In the genomic region with DNA sequence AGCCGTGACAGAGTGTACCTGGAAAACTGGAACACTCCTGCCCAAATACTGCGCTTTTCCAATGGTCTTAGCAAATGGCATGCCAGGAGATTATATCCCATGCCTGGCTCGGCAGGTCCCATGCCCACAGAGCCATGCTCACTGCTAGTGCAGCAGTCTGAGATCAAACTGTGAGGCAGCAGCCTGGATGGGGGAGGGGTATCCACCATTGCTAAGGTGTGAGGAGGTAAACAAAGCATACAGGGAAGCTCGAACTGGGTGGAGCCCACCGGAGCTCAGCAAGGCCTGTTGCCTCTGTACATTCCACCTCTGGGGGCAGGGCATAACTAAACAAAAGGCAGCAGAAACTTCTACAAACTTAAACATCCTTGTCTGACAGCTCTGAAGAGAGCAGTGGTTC, we compare ENCODE assay signal across 22 cellular contexts. TPM values are rescaled to one million over a fixed set of nuclear protein-coding genes. Genes with fewer than 3 reads are reported as not detected.
DNase-seq lines count a peak whose midpoint lies in the region; ATAC-seq, FAIRE-seq and TF ChIP-seq lines count a peak whose summit lies in the region.
"Had no signal": no experiment of that assay in that cellular context is flagged by ENCODE, and none has a peak within 500 bp of the region (broad histone marks: within the 10 kb centered on the region; RNA-seq: fewer than 3 reads in every experiment).

No MANE protein-coding gene starts in this region.

- no peak for ATAC-seq in HepG2
- ATAC-seq in right lobe of liver: no peak
- ATAC-seq in omental fat pad (ENCODE audit: low FRiP score): no peak
- ATAC-seq: A549, GM12878, K562 had no signal

- no peaks in the 10 kb centered on the region for H3K79me2 ChIP-seq in HepG2 (ENCODE audit: insufficient read depth, low read length)

- H3K4me3 Mint-ChIP-seq in endodermal cell (no peak overlapping the region), osteocyte (ENCODE audit: unreplicated experiment) (no peak overlapping the region)
- H3K4me3 Mint-ChIP-seq: CD4-positive, alpha-beta T cell had no signal

- no peak overlapping the region for H3K9ac ChIP-seq in HepG2 (ENCODE audit: insufficient read depth, low read depth, low read length)
- H3K9ac ChIP-seq in endodermal cell (ENCODE audit: extremely low read depth, low read length, poor library complexity, severe bottlenecking): no peak overlapping the region

- WGBS in HepG2 (ENCODE audit: low lambda C conversion rate): 0% methylated on average over 4 of the region's 5 CpGs
- WGBS in right lobe of liver (ENCODE audit: insufficient coverage, low coverage, low lambda C conversion rate, missing lambda C conversion rate): 31% methylated on average over 2 of the region's 5 CpGs
- 78 to 83% methylated on average over 5 of the region's 5 CpGs for WGBS in endodermal cell (ENCODE audit: insufficient coverage in 1 of 2, insufficient read length in 1 of 2), 2 experiments

- TF ChIP-seq POLR2A in HepG2 (IDR thresholded peaks at IDR 0.05; ENCODE audit: insufficient read depth in 1 of 2, low read depth in 2 of 2, low read length in 2 of 2) (no peak), right lobe of liver (IDR thresholded peaks at IDR 0.05) (no peak)

- TF ChIP-seq RAD21 in HepG2 (CRISPR knock-in tag; IDR thresholded peaks at IDR 0.05): no peak

- no peak for TF ChIP-seq EP300 in HepG2 (IDR thresholded peaks at IDR 0.05; ENCODE audit: low read depth in 2 of 2, low read length in 2 of 2)
- TF ChIP-seq EP300 in HepG2 (CRISPR knock-in tag; IDR thresholded peaks at IDR 0.05; ENCODE audit: borderline replicate concordance): no peak

- H3K27ac ChIP-seq in HepG2 (ENCODE audit: extremely low read length, insufficient read depth, low read length): no peak overlapping the region
- H3K27ac ChIP-seq in right lobe of liver: no peak overlapping the region
- H3K27ac ChIP-seq in endodermal cell (ENCODE audit: low read depth, low read length): no peak overlapping the region
- H3K27ac ChIP-seq: 22Rv1, A549, C4-2B had no signal

- H3K27me3 ChIP-seq in HepG2 (ENCODE audit: control insufficient read depth in 1 of 2, insufficient read depth in 2 of 2, low read length in 2 of 2) (peaks cover 2 to 11% of the 10 kb centered on the region in 2 experiments; a peak in 4 of 5 replicates), right lobe of liver (no peaks in the 10 kb centered on the region), endodermal cell (ENCODE audit: control insufficient read depth, insufficient read depth, low read length, poor library complexity, severe bottlenecking) (peaks cover 11% of the 10 kb centered on the region)

- H3K4me1 Mint-ChIP-seq in endodermal cell: peaks cover 3% of the 10 kb centered on the region
- H3K4me1 Mint-ChIP-seq in osteocyte (ENCODE audit: unreplicated experiment): no peaks in the 10 kb centered on the region

- no peak overlapping the region for H3K27ac Mint-ChIP-seq in endodermal cell
- H3K27ac Mint-ChIP-seq in osteocyte (ENCODE audit: unreplicated experiment): no peak overlapping the region
- H3K27ac Mint-ChIP-seq: CD4-positive, alpha-beta T cell had no signal

- H3K4me3 ChIP-seq in HepG2 (replicated peaks in 1 of 3; ENCODE audit: insufficient read depth in 1 of 3, low read depth in 2 of 3, low read length in 3 of 3) (no peak overlapping the region), right lobe of liver (no peak overlapping the region), endodermal cell (ENCODE audit: low read length) (no peak overlapping the region)
- H3K4me3 ChIP-seq: A549, GM12878, K562 had no signal

- no peak overlapping the region for H2AFZ ChIP-seq in HepG2 (ENCODE audit: low read length)

- no peak overlapping the region for H3K4me2 ChIP-seq in HepG2 (ENCODE audit: low read depth, low read length)
- H3K4me2 ChIP-seq: A549 had no signal

- peaks cover 58% of the 10 kb centered on the region for H3K9me3 Mint-ChIP-seq in endodermal cell
- H3K9me3 Mint-ChIP-seq in osteocyte (ENCODE audit: unreplicated experiment): peaks cover 14% of the 10 kb centered on the region

- no peaks in the 10 kb centered on the region for H3K9me3 ChIP-seq in HepG2 (ENCODE audit: low read length)
- no peaks in the 10 kb centered on the region for H3K9me3 ChIP-seq in right lobe of liver
- peaks cover 19% of the 10 kb centered on the region for H3K9me3 ChIP-seq in endodermal cell (ENCODE audit: control insufficient read depth, low read length)

- H3K36me3 Mint-ChIP-seq in endodermal cell (ENCODE audit: low read depth) (peaks cover 4% of the 10 kb centered on the region), osteocyte (ENCODE audit: unreplicated experiment) (no peaks in the 10 kb centered on the region)

- POLR2A ChIA-PET in HepG2 (lab: Yijun Ruan, JAX): no interaction called here

- no peak for TF ChIP-seq CTCF in HepG2 (CRISPR knock-in tag; IDR thresholded peaks at IDR 0.05)
- TF ChIP-seq CTCF in right lobe of liver (IDR thresholded peaks at IDR 0.05): no peak
- no peak for TF ChIP-seq CTCF in endodermal cell (conservative IDR thresholded peaks at IDR 0.05)
- no peak for TF ChIP-seq CTCF in osteocyte (IDR thresholded peaks at IDR 0.05)
- TF ChIP-seq CTCF in omental fat pad (IDR thresholded peaks at IDR 0.05): no peak

- CTCF ChIA-PET in HepG2 (lab: Yijun Ruan, JAX; ENCODE audit: low intra/inter-chr PET ratio, low total read pairs): no interaction called here

- DNase-seq in HepG2 (ENCODE audit: low spot score) (peak; percentile 7), right lobe of liver (no peak), endodermal cell (peak; percentile 69), osteocyte (ENCODE audit: extremely low spot score, unreplicated experiment) (peak; percentile 65), omental fat pad (ENCODE audit: low spot score) (no peak), posterior cingulate gyrus (no peak), kidney tubule cell (ENCODE audit: low spot score) (no peak)
- DNase-seq: AML-193; CD4-positive, alpha-beta T cell; DMS79 treated with DMSO at 0.1 percent for 48 hours; HCEC 1CT; IMR-90 had no signal

- FAIRE-seq in HepG2 (lab: Jason Lieb, UNC): no peak
- FAIRE-seq: GM12878, GM19239, H54, K562 had no signal

- no TSS peak for BruUV-seq in HepG2 (replicated peaks; lab: Mats Ljungman, UMichigan)

- H3K36me3 ChIP-seq in HepG2 (replicated peaks in 1 of 2; ENCODE audit: control insufficient read depth in 1 of 2, insufficient read depth in 2 of 2, low read length in 2 of 2) (no peaks in the 10 kb centered on the region), right lobe of liver (no peaks in the 10 kb centered on the region), endodermal cell (ENCODE audit: control insufficient read depth, insufficient read depth, low read length) (no peaks in the 10 kb centered on the region)

- H3K27me3 Mint-ChIP-seq in endodermal cell (ENCODE audit: insufficient read depth) (peaks cover 59% of the 10 kb centered on the region), osteocyte (ENCODE audit: unreplicated experiment) (peaks cover 8% of the 10 kb centered on the region)

- H4K20me1 ChIP-seq in HepG2 (ENCODE audit: insufficient read depth, low read length): no peaks in the 10 kb centered on the region

- in situ Hi-C loops in HepG2 (cut with HindIII; ENCODE audit: extremely low pct_ligation_motif_present, low pct_unique_long_range_greater_than_20kb): no loop called here

- H3K4me1 ChIP-seq in HepG2 (ENCODE audit: insufficient read depth, low read length) (no peaks in the 10 kb centered on the region), right lobe of liver (no peaks in the 10 kb centered on the region), endodermal cell (ENCODE audit: control insufficient read depth, insufficient read depth, low read length) (peaks cover 3% of the 10 kb centered on the region)
- H3K4me1 ChIP-seq: A549 had no signal

- intact Hi-C loops in HepG2 (cut with micrococcal nuclease; ENCODE audit: unreplicated experiment): no loop called here
- intact Hi-C loops in right lobe of liver (cut with DNase I): no loop called here
- intact Hi-C loops in posterior cingulate gyrus (cut with DNase I): no loop called here

RNA-seq across cellular contexts. Expression of gene CYP2A13, which starts 10.5 kb away (rescaled TPM):
- not detected in 2 replicates for total RNA-seq in HepG2 (2016; rRNA removed; fragmentation: Illumina TruSeq; extraction: Trizol)
- not detected in 2 replicates for total RNA-seq in HepG2 (2016; cell fraction: cytosol; rRNA removed; fragmentation: Illumina TruSeq; extraction: Trizol; ENCODE audit: low read depth)
- not detected in 2 replicates for total RNA-seq in HepG2 (2016; cell fraction: insoluble cytoplasmic fraction; rRNA removed; fragmentation: Illumina TruSeq; extraction: Trizol)
- not detected in 2 replicates for total RNA-seq in HepG2 (2016; cell fraction: membrane; rRNA removed; fragmentation: Illumina TruSeq; extraction: Trizol)
- total RNA-seq in HepG2 (2016; cell fraction: nucleus; rRNA removed; fragmentation: Illumina TruSeq; extraction: Trizol): not detected in 2 replicates
- polyA plus RNA-seq in HepG2 (2011; rRNA removed): not detected in 2 replicates
- not detected in 2 replicates for polyA plus RNA-seq in HepG2 (2011; cell fraction: cytosol; rRNA removed)
- polyA plus RNA-seq in HepG2 (2011; cell fraction: nucleus; rRNA removed): not detected in 2 replicates
- polyA plus RNA-seq in HepG2 (2012): not detected in 2 replicates
- not detected in 2 replicates for polyA plus RNA-seq in HepG2 (2016; cell fraction: cytosol; fragmentation: Illumina TruSeq; extraction: Trizol; ENCODE audit: low read depth)
- polyA plus RNA-seq in HepG2 (2016; cell fraction: insoluble cytoplasmic fraction; fragmentation: Illumina TruSeq; extraction: Trizol; ENCODE audit: low read depth): not detected in 2 replicates
- polyA plus RNA-seq in HepG2 (2016; cell fraction: membrane; fragmentation: Illumina TruSeq; extraction: Trizol; ENCODE audit: low read depth): not detected in 2 replicates
- not detected in 2 replicates for polyA plus RNA-seq in HepG2 (2016; cell fraction: nucleus; fragmentation: Illumina TruSeq; extraction: Trizol; ENCODE audit: insufficient read depth, low read depth)
- polyA minus RNA-seq in HepG2 (2011; rRNA and poly(A)+ RNA removed; ENCODE audit: low replicate concordance): not detected in 2 replicates
- polyA minus RNA-seq in HepG2 (2011; cell fraction: cytosol; rRNA and poly(A)+ RNA removed): not detected in 2 replicates
- not detected in 2 replicates for polyA minus RNA-seq in HepG2 (2011; cell fraction: nucleus; rRNA and poly(A)+ RNA removed)
- total RNA-seq in right lobe of liver: 10 to 100 TPM in 1 of 6 experiments, 1 to 10 TPM in 1, under 1 TPM in 1, not detected in 3; 0.73 to 15.8 (median 2.1) TPM
- total RNA-seq in endodermal cell: not detected
- polyA plus RNA-seq in endodermal cell (2013, experiment 1 of 2): not detected
- not detected for polyA plus RNA-seq in endodermal cell (2013, experiment 2 of 2)
- total RNA-seq in osteocyte: not detected in 2 replicates
- not detected for total RNA-seq in omental fat pad
- total RNA-seq: CD4-positive, alpha-beta T cell; G401; GM12878; HT1080; IMR-90; K562 had no signal
- polyA plus RNA-seq: A549, BJ, GM12878, IMR-90, K562 had no signal

RNA-seq across cellular contexts. Expression of gene CYP2F1, which starts 15.5 kb away (rescaled TPM):
- total RNA-seq in HepG2 (2016; rRNA removed; fragmentation: Illumina TruSeq; extraction: Trizol): not detected in 2 replicates
- not detected in 2 replicates for total RNA-seq in HepG2 (2016; cell fraction: cytosol; rRNA removed; fragmentation: Illumina TruSeq; extraction: Trizol; ENCODE audit: low read depth)
- total RNA-seq in HepG2 (2016; cell fraction: insoluble cytoplasmic fraction; rRNA removed; fragmentation: Illumina TruSeq; extraction: Trizol): not detected in 2 replicates
- total RNA-seq in HepG2 (2016; cell fraction: membrane; rRNA removed; fragmentation: Illumina TruSeq; extraction: Trizol): not detected in 2 replicates
- total RNA-seq in HepG2 (2016; cell fraction: nucleus; rRNA removed; fragmentation: Illumina TruSeq; extraction: Trizol): not detected in 2 replicates
- polyA plus RNA-seq in HepG2 (2011; rRNA removed): not detected in 2 replicates
- polyA plus RNA-seq in HepG2 (2011; cell fraction: cytosol; rRNA removed): not detected in 2 replicates
- polyA plus RNA-seq in HepG2 (2011; cell fraction: nucleus; rRNA removed): not detected in 2 replicates
- polyA plus RNA-seq in HepG2 (2012): not detected in 2 replicates
- polyA plus RNA-seq in HepG2 (2016; cell fraction: cytosol; fragmentation: Illumina TruSeq; extraction: Trizol; ENCODE audit: low read depth): not detected in 2 replicates
- not detected in 2 replicates for polyA plus RNA-seq in HepG2 (2016; cell fraction: insoluble cytoplasmic fraction; fragmentation: Illumina TruSeq; extraction: Trizol; ENCODE audit: low read depth)
- polyA plus RNA-seq in HepG2 (2016; cell fraction: membrane; fragmentation: Illumina TruSeq; extraction: Trizol; ENCODE audit: low read depth): not detected in 2 replicates
- not detected in 2 replicates for polyA plus RNA-seq in HepG2 (2016; cell fraction: nucleus; fragmentation: Illumina TruSeq; extraction: Trizol; ENCODE audit: insufficient read depth, low read depth)
- not detected in 2 replicates for polyA minus RNA-seq in HepG2 (2011; rRNA and poly(A)+ RNA removed; ENCODE audit: low replicate concordance)
- polyA minus RNA-seq in HepG2 (2011; cell fraction: cytosol; rRNA and poly(A)+ RNA removed): not detected in 2 replicates
- polyA minus RNA-seq in HepG2 (2011; cell fraction: nucleus; rRNA and poly(A)+ RNA removed): not detected in 2 replicates
- not detected for total RNA-seq in right lobe of liver
- not detected for total RNA-seq in endodermal cell
- polyA plus RNA-seq in endodermal cell (2013, experiment 1 of 2): not detected
- polyA plus RNA-seq in endodermal cell (2013, experiment 2 of 2): not detected
- not detected in 2 replicates for total RNA-seq in osteocyte
- total RNA-seq in omental fat pad: not detected
- total RNA-seq: G401, GM12878, HT1080, IMR-90 had no signal
- polyA plus RNA-seq: A549, BJ, GM12878, IMR-90 had no signal

Comparison
In these comparisons a context has a peak if more than half of its experiments do, and no peak if none do; other contexts are left out.
1. DNase-seq: peak in HepG2 (single experiment), endodermal cell (single experiment) and osteocyte (single experiment); none in right lobe of liver (0 of 3), omental fat pad (single experiment), posterior cingulate gyrus (0 of 10) and kidney tubule cell (single experiment).